In the genomic region with DNA sequence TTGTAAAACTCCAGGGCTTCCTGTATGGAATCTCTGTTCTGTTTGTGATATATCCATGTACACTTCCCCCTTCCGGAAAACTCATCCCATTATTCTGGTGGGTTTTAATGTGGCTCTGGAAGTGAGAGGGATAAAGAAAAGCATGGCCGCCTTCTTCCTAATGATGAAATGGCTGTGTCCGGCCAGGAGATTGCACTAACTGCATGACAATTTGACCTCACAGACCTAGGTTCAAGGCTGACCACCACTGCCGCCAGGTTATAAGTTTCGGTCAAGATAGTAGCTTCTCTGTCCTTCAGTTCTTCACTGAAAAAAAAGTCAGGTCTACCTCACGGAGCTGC, we compare ENCODE assay signal across 9 cellular contexts. TPM values are rescaled to one million over a fixed set of nuclear protein-coding genes. Genes with fewer than 3 reads are reported as not detected.
DNase-seq lines count a peak whose midpoint lies in the region; ATAC-seq, FAIRE-seq and TF ChIP-seq lines count a peak whose summit lies in the region.
"Had no signal": no experiment of that assay in that cellular context is flagged by ENCODE, and none has a peak within 500 bp of the region (broad histone marks: within the 10 kb centered on the region; RNA-seq: fewer than 3 reads in every experiment).

No MANE protein-coding gene starts in this region.

- H3K4me3 Mint-ChIP-seq in CD4-positive, CD25-positive, alpha-beta regulatory T cell, result peak overlapping the region in 2 of 4 donors; percentile 38 to 65

- no peaks in the 10 kb centered on the region for H3K9me3 ChIP-seq in CD4-positive, CD25-positive, alpha-beta regulatory T cell (ENCODE audit: control insufficient read depth in 2 of 2, low read length in 2 of 2)
- no peaks in the 10 kb centered on the region for H3K9me3 ChIP-seq in SJSA1 (replicated peaks)

- peak overlapping the region; percentile 72 for H3K4me3 ChIP-seq in CD4-positive, CD25-positive, alpha-beta regulatory T cell (ENCODE audit: low read depth, low read length)
- H3K4me3 ChIP-seq in SJSA1, result peak overlapping the region; percentile 38
- H3K4me3 ChIP-seq in foreskin fibroblast (ENCODE audit: low read depth in 1 of 2, low read length in 2 of 2), result peak overlapping the region; percentile 51 to 55

- peaks cover 0 to 4% (median 0%) of the 10 kb centered on the region in 7 donors for H3K9me3 Mint-ChIP-seq in CD4-positive, CD25-positive, alpha-beta regulatory T cell

- ATAC-seq in CD4-positive, CD25-positive, alpha-beta regulatory T cell (ENCODE audit: low read depth in 2 of 2), result no peak
- ATAC-seq in sciatic nerve, result peak; percentile 39
- no peak for ATAC-seq in GM19463 (IDR thresholded peaks at IDR 0.05; ENCODE audit: unreplicated experiment)

- no peak overlapping the region for H3K27ac Mint-ChIP-seq in CD4-positive, CD25-positive, alpha-beta regulatory T cell

- no peaks in the 10 kb centered on the region for H3K36me3 ChIP-seq in CD4-positive, CD25-positive, alpha-beta regulatory T cell (ENCODE audit: control insufficient read depth, insufficient read depth, low read length)
- H3K36me3 ChIP-seq in SJSA1, result no peaks in the 10 kb centered on the region

- H3K27me3 ChIP-seq in CD4-positive, CD25-positive, alpha-beta regulatory T cell (ENCODE audit: control insufficient read depth, insufficient read depth, low read length), result no peaks in the 10 kb centered on the region
- peaks cover 2% of the 10 kb centered on the region; the same call in 1 of the 2 replicates for H3K27me3 ChIP-seq in SJSA1 (replicated peaks)

- H3K36me3 Mint-ChIP-seq in CD4-positive, CD25-positive, alpha-beta regulatory T cell, result no peaks in the 10 kb centered on the region

- peaks cover 0 to 5% (median 2%) of the 10 kb centered on the region in 4 donors for H3K4me1 Mint-ChIP-seq in CD4-positive, CD25-positive, alpha-beta regulatory T cell

- H3K4me1 ChIP-seq in CD4-positive, CD25-positive, alpha-beta regulatory T cell (ENCODE audit: control insufficient read depth, insufficient read depth, low read length, poor library complexity, severe bottlenecking), result no peaks in the 10 kb centered on the region
- no peaks in the 10 kb centered on the region; the same call in 1 of the 2 replicates for H3K4me1 ChIP-seq in SJSA1 (replicated peaks)

- FAIRE-seq in urothelium cell line (lab: Jason Lieb, UNC), result no peak

- no peak overlapping the region for H3K27ac ChIP-seq in CD4-positive, CD25-positive, alpha-beta regulatory T cell (ENCODE audit: insufficient read depth, low read length, poor library complexity, severe bottlenecking)
- H3K27ac ChIP-seq in SJSA1, result no peak overlapping the region

- no peak for DNase-seq in CD4-positive, CD25-positive, alpha-beta regulatory T cell
- no peak for DNase-seq in SJSA1 (ENCODE audit: low read depth in 1 of 2, low spot score in 2 of 2)
- peak in 1 of 2 donors; percentile 3 for DNase-seq in foreskin fibroblast
- no peak for DNase-seq in sciatic nerve (ENCODE audit: low spot score)
- DNase-seq in urothelium cell line (ENCODE audit: low spot score), result no peak
- DNase-seq in islet precursor cell, result no peak
- DNase-seq in NCI-H446 (lab: John Stamatoyannopoulos, UW), result no peak
- DNase-seq: activated CD8-positive, alpha-beta memory T cell treated with anti-CD3 and anti-CD28 coated beads, Interleukin-2, amount 50 U/mL, for 48 hours had no signal

- intact Hi-C loops in sciatic nerve (cut with DNase I), result no loop called here

- no peaks in the 10 kb centered on the region for H3K27me3 Mint-ChIP-seq in CD4-positive, CD25-positive, alpha-beta regulatory T cell

- no peak for TF ChIP-seq CTCF in foreskin fibroblast (IDR thresholded peaks at IDR 0.05; ENCODE audit: low read depth, low read length)

RNA-seq across cellular contexts. Expression of gene NPAS3, which starts 41.0 kb away (rescaled TPM):
- not detected for total RNA-seq in CD4-positive, CD25-positive, alpha-beta regulatory T cell
- polyA plus RNA-seq in CD4-positive, CD25-positive, alpha-beta regulatory T cell, result not detected
- total RNA-seq in SJSA1 (2014; rRNA removed; shearing (Covaris generic)), result 0.26 TPM in 1 of 2 replicates, not detected in the other
- 14.6 TPM for total RNA-seq in sciatic nerve

Comparison
In these comparisons a context has a peak if more than half of its experiments do, and no peak if none do; other contexts are left out.
1. RNA of gene NPAS3, which starts 41.0 kb away (total RNA-seq): 14.6 TPM in sciatic nerve (single experiment); 0.26 TPM in SJSA1 and not detected in CD4-positive, CD25-positive, alpha-beta regulatory T cell (single experiment); every median in the first group is over 10 times any median in the second.
2. Peak in every context shown above with its lines, with median percentiles within 50 percentile points of each other: H3K4me3 ChIP-seq.